Comparison of ENCODE assay signal across 10 cellular contexts in the genomic region with DNA sequence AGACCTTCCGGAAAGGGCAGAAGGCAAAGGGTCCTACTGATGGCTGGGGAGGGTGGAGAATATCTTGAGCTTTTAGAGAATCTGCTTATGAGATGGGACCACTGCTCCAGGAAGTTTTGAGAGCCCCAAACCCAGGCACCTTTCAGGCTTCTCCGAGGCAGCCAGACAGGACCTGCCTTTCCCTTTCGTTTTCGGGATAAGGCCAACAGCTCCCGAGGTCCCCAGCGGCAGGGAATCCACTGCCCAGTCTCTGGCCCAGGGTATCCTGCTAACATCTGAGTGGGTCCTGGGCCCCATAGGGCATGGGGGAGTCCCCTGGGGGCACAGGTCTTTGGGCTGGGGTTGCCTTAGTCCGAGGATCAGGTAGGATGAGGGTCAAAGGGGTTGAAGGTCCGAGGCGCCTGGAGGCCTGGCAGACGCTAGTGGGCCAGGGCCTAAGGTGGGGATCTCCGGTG. TPM values are rescaled to one million over a fixed set of nuclear protein-coding genes. Genes with fewer than 3 reads are reported as not detected.
DNase-seq lines count a peak whose midpoint lies in the region; ATAC-seq, FAIRE-seq and TF ChIP-seq lines count a peak whose summit lies in the region.
"Had no signal": no experiment of that assay in that cellular context is flagged by ENCODE, and none has a peak within 500 bp of the region (broad histone marks: within the 10 kb centered on the region; RNA-seq: fewer than 3 reads in every experiment).

No MANE protein-coding gene starts in this region.

- no peak overlapping the region for H2AFZ ChIP-seq in HepG2 (ENCODE audit: low read length)

- H3K27ac Mint-ChIP-seq in activated CD8-positive, alpha-beta memory T cell treated with anti-CD3 and anti-CD28 coated beads, Interleukin-2, amount 10 ng/mL, durations not matched to agents 7 days and 5 days = no peak overlapping the region

- H3K4me1 ChIP-seq in ascending aorta (peaks cover 16 to 18% of the 10 kb centered on the region in 2 donors), HepG2 (ENCODE audit: insufficient read depth, low read length) (peaks cover 37% of the 10 kb centered on the region), thoracic aorta (ENCODE audit: control insufficient read depth in 1 of 2, low read depth in 2 of 2) (peaks cover 11 to 50% of the 10 kb centered on the region in 2 donors)
- H3K4me1 ChIP-seq in effector memory CD4-positive, alpha-beta T cell (ENCODE audit: control insufficient read depth, insufficient read depth, low read length, poor library complexity, severe bottlenecking) = peaks cover 17% of the 10 kb centered on the region

- no peak overlapping the region for H3K4me2 ChIP-seq in HepG2 (ENCODE audit: low read depth, low read length)

- H3K9me3 ChIP-seq in ascending aorta (no peaks in the 10 kb centered on the region), HepG2 (ENCODE audit: low read length) (no peaks in the 10 kb centered on the region), thoracic aorta (no peaks in the 10 kb centered on the region)
- no peaks in the 10 kb centered on the region for H3K9me3 ChIP-seq in effector memory CD4-positive, alpha-beta T cell (ENCODE audit: control insufficient read depth, low read length)

- H3K27me3 Mint-ChIP-seq in activated CD8-positive, alpha-beta memory T cell treated with anti-CD3 and anti-CD28 coated beads, Interleukin-2, amount 10 ng/mL, durations not matched to agents 7 days and 5 days = peaks cover 75% of the 10 kb centered on the region

- WGBS in HepG2 (ENCODE audit: low lambda C conversion rate) = 94% methylated on average over 7 of the region's 11 CpGs

- H3K27me3 ChIP-seq in ascending aorta (peaks cover 23% of the 10 kb centered on the region), HepG2 (ENCODE audit: control insufficient read depth in 1 of 2, insufficient read depth in 2 of 2, low read length in 2 of 2) (no peaks in the 10 kb centered on the region), thoracic aorta (replicated peaks; ENCODE audit: insufficient read depth) (peaks cover 43% of the 10 kb centered on the region)
- peaks cover 56% of the 10 kb centered on the region for H3K27me3 ChIP-seq in effector memory CD4-positive, alpha-beta T cell (replicated peaks; ENCODE audit: control insufficient read depth, insufficient read depth, low read length, poor library complexity, severe bottlenecking)

- FAIRE-seq in HepG2 (lab: Jason Lieb, UNC) = no peak
- FAIRE-seq: islet of Langerhans had no signal

- BruUV-seq in HepG2 (replicated peaks; lab: Mats Ljungman, UMichigan) = no TSS peak

- H3K36me3 ChIP-seq in ascending aorta = no peaks in the 10 kb centered on the region
- peaks cover 3 to 14% of the 10 kb centered on the region in 2 experiments; a peak in 3 of 5 replicates for H3K36me3 ChIP-seq in HepG2 (replicated peaks in 1 of 2; ENCODE audit: control insufficient read depth in 1 of 2, insufficient read depth in 2 of 2, low read length in 2 of 2)
- no peaks in the 10 kb centered on the region for H3K36me3 ChIP-seq in thoracic aorta
- H3K36me3 ChIP-seq in effector memory CD4-positive, alpha-beta T cell (ENCODE audit: control insufficient read depth, insufficient read depth, low read length) = no peaks in the 10 kb centered on the region

- POLR2A ChIA-PET in HepG2 (lab: Yijun Ruan, JAX) = interaction anchor here (1.3 kb wide), 1 partner anchor 126 kb away, joined by 3 read pairs; a partner anchor contains a TSS

- H3K27ac ChIP-seq in ascending aorta (no peak overlapping the region), HepG2 (ENCODE audit: extremely low read length, insufficient read depth, low read length) (no peak overlapping the region), thoracic aorta (no peak overlapping the region)
- no peak overlapping the region for H3K27ac ChIP-seq in effector memory CD4-positive, alpha-beta T cell (ENCODE audit: insufficient read depth, low read length, poor library complexity, severe bottlenecking)

- intact Hi-C loops in ascending aorta (cut with DNase I) = no loop called here
- intact Hi-C loops in HepG2 (cut with micrococcal nuclease; ENCODE audit: unreplicated experiment) = loop anchor here (5.0 kb wide), 2 partner anchors 63 to 162 kb away; a partner anchor contains a TSS

- in situ Hi-C loops in HepG2 (cut with HindIII; ENCODE audit: extremely low pct_ligation_motif_present, low pct_unique_long_range_greater_than_20kb) = loop anchor here (10.0 kb wide), 2 partner anchors 154 to 304 kb away; no protein-coding TSS in a partner anchor

- peaks cover 10% of the 10 kb centered on the region for H3K36me3 Mint-ChIP-seq in activated CD8-positive, alpha-beta memory T cell treated with anti-CD3 and anti-CD28 coated beads, Interleukin-2, amount 10 ng/mL, durations not matched to agents 7 days and 5 days

- peaks cover 33% of the 10 kb centered on the region for H3K4me1 Mint-ChIP-seq in activated CD8-positive, alpha-beta memory T cell treated with anti-CD3 and anti-CD28 coated beads, Interleukin-2, amount 10 ng/mL, durations not matched to agents 7 days and 5 days

- H3K79me2 ChIP-seq in HepG2 (ENCODE audit: insufficient read depth, low read length) = peaks cover 26% of the 10 kb centered on the region

- peak overlapping the region; percentile 42 for H3K4me3 Mint-ChIP-seq in activated CD8-positive, alpha-beta memory T cell treated with anti-CD3 and anti-CD28 coated beads, Interleukin-2, amount 10 ng/mL, durations not matched to agents 7 days and 5 days

- DNase-seq in activated CD8-positive, alpha-beta memory T cell treated with anti-CD3 and anti-CD28 coated beads, Interleukin-2, amount 10 ng/mL, durations not matched to agents 7 days and 5 days = no peak
- no peak for DNase-seq in activated CD8-positive, alpha-beta memory T cell treated with anti-CD3 and anti-CD28 coated beads, Interleukin-2, amount 50 U/mL, for 48 hours
- DNase-seq in ascending aorta (ENCODE audit: low spot score in 2 of 2) (no peak), HepG2 (ENCODE audit: low spot score) (no peak), thoracic aorta (ENCODE audit: low spot score) (no peak), MV-4-11 (lab: John Stamatoyannopoulos, UW) (no peak)
- DNase-seq in effector memory CD4-positive, alpha-beta T cell = no peak
- DNase-seq: activated gamma-delta T cell treated with Interleukin-2 at 50 U/mL for 16 hours had no signal

- TF ChIP-seq CTCF in ascending aorta (IDR thresholded peaks at IDR 0.05) (no peak), HepG2 (CRISPR knock-in tag; IDR thresholded peaks at IDR 0.05) (no peak), thoracic aorta (IDR thresholded peaks at IDR 0.05) (no peak)

- no peaks in the 10 kb centered on the region for H3K9me3 Mint-ChIP-seq in activated CD8-positive, alpha-beta memory T cell treated with anti-CD3 and anti-CD28 coated beads, Interleukin-2, amount 10 ng/mL, durations not matched to agents 7 days and 5 days (ENCODE audit: low read depth)

- H4K20me1 ChIP-seq in HepG2 (ENCODE audit: insufficient read depth, low read length) = no peaks in the 10 kb centered on the region

- H3K4me3 ChIP-seq in ascending aorta = peak overlapping the region; percentile 38 to 39
- no peak overlapping the region for H3K4me3 ChIP-seq in HepG2 (replicated peaks in 1 of 3; ENCODE audit: insufficient read depth in 1 of 3, low read depth in 2 of 3, low read length in 3 of 3)
- H3K4me3 ChIP-seq in thoracic aorta = peak overlapping the region; percentile 55
- no peak overlapping the region for H3K4me3 ChIP-seq in effector memory CD4-positive, alpha-beta T cell (ENCODE audit: insufficient read depth, low read depth, low read length, poor library complexity, severe bottlenecking)

- no peak for TF ChIP-seq RAD21 in HepG2 (CRISPR knock-in tag; IDR thresholded peaks at IDR 0.05)

- no peak for TF ChIP-seq POLR2A in HepG2 (IDR thresholded peaks at IDR 0.05; ENCODE audit: insufficient read depth in 1 of 2, low read depth in 2 of 2, low read length in 2 of 2)

- ATAC-seq in activated CD8-positive, alpha-beta memory T cell treated with anti-CD3 and anti-CD28 coated beads, Interleukin-2, amount 10 ng/mL, durations not matched to agents 7 days and 5 days = no peak
- ATAC-seq in HepG2 (no peak), thoracic aorta (ENCODE audit: insufficient number of reproducible peaks, low FRiP score, low read depth) (no peak), GM21423 (IDR thresholded peaks at IDR 0.05; ENCODE audit: unreplicated experiment) (no peak)

- no peak for TF ChIP-seq EP300 in HepG2 (IDR thresholded peaks at IDR 0.05; ENCODE audit: low read depth in 2 of 2, low read length in 2 of 2)
- no peak for TF ChIP-seq EP300 in HepG2 (CRISPR knock-in tag; IDR thresholded peaks at IDR 0.05; ENCODE audit: borderline replicate concordance)

- CTCF ChIA-PET in activated CD8-positive, alpha-beta memory T cell treated with anti-CD3 and anti-CD28 coated beads, Interleukin-2, amount 10 ng/mL, durations not matched to agents 7 days and 5 days (lab: Charles Lee) = no interaction called here
- CTCF ChIA-PET in HepG2 (lab: Yijun Ruan, JAX; ENCODE audit: low intra/inter-chr PET ratio, low total read pairs) = no interaction called here

- H3K9ac ChIP-seq in HepG2 (ENCODE audit: insufficient read depth, low read depth, low read length) = no peak overlapping the region

RNA-seq across cellular contexts. Expression of a gene that starts 3.3 kb away (rescaled TPM):
- total RNA-seq in activated CD8-positive, alpha-beta memory T cell treated with anti-CD3 and anti-CD28 coated beads, Interleukin-2, amount 10 ng/mL, durations not matched to agents 7 days and 5 days = under 1 TPM in 1 of 2 experiments, not detected in 1; 0.14 TPM
- 23.8 TPM for total RNA-seq in ascending aorta
- 13.1 and 20.2 TPM in 2 replicates for total RNA-seq in HepG2 (2016; rRNA removed; fragmentation: Illumina TruSeq; extraction: Trizol)
- total RNA-seq in HepG2 (2016; cell fraction: cytosol; rRNA removed; fragmentation: Illumina TruSeq; extraction: Trizol; ENCODE audit: low read depth) = 12.8 and 17.7 TPM in 2 replicates
- total RNA-seq in HepG2 (2016; cell fraction: insoluble cytoplasmic fraction; rRNA removed; fragmentation: Illumina TruSeq; extraction: Trizol) = 12.5 and 19.9 TPM in 2 replicates
- total RNA-seq in HepG2 (2016; cell fraction: membrane; rRNA removed; fragmentation: Illumina TruSeq; extraction: Trizol) = 27.9 and 34.7 TPM in 2 replicates
- total RNA-seq in HepG2 (2016; cell fraction: nucleus; rRNA removed; fragmentation: Illumina TruSeq; extraction: Trizol) = 17.9 and 18.7 TPM in 2 replicates
- 11.7 and 17.0 TPM in 2 replicates for polyA plus RNA-seq in HepG2 (2011; rRNA removed)
- 13.4 and 20.2 TPM in 2 replicates for polyA plus RNA-seq in HepG2 (2011; cell fraction: cytosol; rRNA removed)
- 26.6 and 30.3 TPM in 2 replicates for polyA plus RNA-seq in HepG2 (2011; cell fraction: nucleus; rRNA removed)
- polyA plus RNA-seq in HepG2 (2012) = 6.9 and 13.4 TPM in 2 replicates
- 29.4 and 35.3 TPM in 2 replicates for polyA plus RNA-seq in HepG2 (2016; cell fraction: cytosol; fragmentation: Illumina TruSeq; extraction: Trizol; ENCODE audit: low read depth)
- polyA plus RNA-seq in HepG2 (2016; cell fraction: insoluble cytoplasmic fraction; fragmentation: Illumina TruSeq; extraction: Trizol; ENCODE audit: low read depth) = 19.1 and 27.9 TPM in 2 replicates
- 43.6 and 46.2 TPM in 2 replicates for polyA plus RNA-seq in HepG2 (2016; cell fraction: membrane; fragmentation: Illumina TruSeq; extraction: Trizol; ENCODE audit: low read depth)
- 32.5 and 33.9 TPM in 2 replicates for polyA plus RNA-seq in HepG2 (2016; cell fraction: nucleus; fragmentation: Illumina TruSeq; extraction: Trizol; ENCODE audit: insufficient read depth, low read depth)
- 19.5 and 28.2 TPM in 2 replicates for polyA minus RNA-seq in HepG2 (2011; rRNA and poly(A)+ RNA removed; ENCODE audit: low replicate concordance)
- polyA minus RNA-seq in HepG2 (2011; cell fraction: cytosol; rRNA and poly(A)+ RNA removed) = 10.5 and 12.9 TPM in 2 replicates
- polyA minus RNA-seq in HepG2 (2011; cell fraction: nucleus; rRNA and poly(A)+ RNA removed) = 6.4 and 6.8 TPM in 2 replicates
- not detected for total RNA-seq in thoracic aorta

Comparison
In these comparisons a context has a peak if more than half of its experiments do, and no peak if none do; other contexts are left out.
1. H3K4me3 ChIP-seq: peak in ascending aorta (2 of 2) and thoracic aorta (single experiment); none in HepG2 (0 of 3) and effector memory CD4-positive, alpha-beta T cell (single experiment).
2. RNA of a gene that starts 3.3 kb away (total RNA-seq): 23.8 TPM in ascending aorta (single experiment) and 12.5 to 34.7 TPM in HepG2; 0.14 TPM in activated CD8-positive, alpha-beta memory T cell treated with anti-CD3 and anti-CD28 coated beads, Interleukin-2, amount 10 ng/mL, durations not matched to agents 7 days and 5 days and not detected in thoracic aorta; every median in the first group is over 10 times any median in the second.